8 cellular contexts compared by ENCODE assay signal in the genomic region with DNA sequence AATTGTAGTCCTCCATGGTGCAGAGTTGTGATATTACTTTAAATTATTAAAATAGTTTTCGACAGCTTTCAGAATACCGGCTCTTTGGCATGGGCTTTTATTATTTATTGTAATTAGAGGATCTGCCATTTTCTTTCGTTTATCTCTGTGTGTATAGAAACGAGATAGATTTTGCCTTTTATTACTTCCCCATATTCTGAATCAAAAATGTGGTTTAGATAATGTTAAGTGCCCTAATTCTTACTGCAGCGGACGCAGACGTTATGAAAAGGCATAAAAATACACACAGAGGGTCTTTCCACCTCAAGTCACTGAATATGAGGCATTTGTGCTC. TPM values are rescaled to one million over a fixed set of nuclear protein-coding genes. Genes with fewer than 3 reads are reported as not detected.
DNase-seq lines count a peak whose midpoint lies in the region; ATAC-seq, FAIRE-seq and TF ChIP-seq lines count a peak whose summit lies in the region.

No MANE protein-coding gene starts in this region.

- TF ChIP-seq EP300 in K562 (IDR thresholded peaks at IDR 0.05; ENCODE audit: low read length), result no peak

- ATAC-seq in K562 (no peak), HG02678 (IDR thresholded peaks at IDR 0.05; ENCODE audit: unreplicated experiment) (no peak)

- no peak for TF ChIP-seq RAD21 in K562 (CRISPR knock-in tag; conservative IDR thresholded peaks at IDR 0.05 in 1 of 2, IDR thresholded peaks at IDR 0.05 in 1 of 2)

- TF ChIP-seq CTCF in K562 (IDR thresholded peaks at IDR 0.05 in 2 of 3, conservative IDR thresholded peaks at IDR 0.05 in 1 of 3; ENCODE audit: insufficient read depth in 2 of 3, low read depth in 1 of 3, low read length in 3 of 3), result no peak

- in situ Hi-C loops in K562 (cut with MboI), result no loop called here

- no peak for DNase-seq in activated naive CD4-positive, alpha-beta T cell treated with Interleukin-2 at 50 U/mL for 16 hours
- DNase-seq in K562 (ENCODE audit: extremely low read depth in 1 of 4, low spot score in 3 of 4) (no peak), DMS153 (lab: John Stamatoyannopoulos, UW) (no peak), SK-N-DZ (ENCODE audit: low spot score) (no peak)

- no TSS peak for BruUV-seq in K562 (replicated peaks; lab: Mats Ljungman, UMichigan)

- peaks cover 42% of the 10 kb centered on the region for H3K4me1 Mint-ChIP-seq in activated naive CD4-positive, alpha-beta T cell treated with anti-CD3 and anti-CD28 coated beads, Interleukin-2, amount 50 U/mL, for 24 hours

- peak overlapping the region; percentile 96 for H3K27ac Mint-ChIP-seq in activated naive CD4-positive, alpha-beta T cell treated with anti-CD3 and anti-CD28 coated beads, Interleukin-2, amount 50 U/mL, for 24 hours

- no peak for TF ChIP-seq POLR2A in K562 (conservative IDR thresholded peaks at IDR 0.05)

- no peaks in the 10 kb centered on the region for H3K9me3 ChIP-seq in K562 (replicated peaks; ENCODE audit: control insufficient read depth, insufficient read depth, low read depth, low read length)
- H3K9me3 ChIP-seq in mesodermal cell (ENCODE audit: control insufficient read depth, low read length), result no peaks in the 10 kb centered on the region

- no peaks in the 10 kb centered on the region for H4K20me1 ChIP-seq in K562 (replicated peaks; ENCODE audit: control insufficient read depth, insufficient read depth, low read length)

- H3K27me3 Mint-ChIP-seq in activated naive CD4-positive, alpha-beta T cell treated with anti-CD3 and anti-CD28 coated beads, Interleukin-2, amount 50 U/mL, for 24 hours, result no peaks in the 10 kb centered on the region

- H3K9me1 ChIP-seq in K562 (ENCODE audit: control insufficient read depth, insufficient read depth, low read length), result no peaks in the 10 kb centered on the region

- no peaks in the 10 kb centered on the region for H3K79me2 ChIP-seq in K562 (ENCODE audit: control insufficient read depth, insufficient read depth, low read length)

- H3K4me3 ChIP-seq in K562, result peak overlapping the region; percentile 51
- peak overlapping the region; percentile 71 for H3K4me3 ChIP-seq in mesodermal cell (ENCODE audit: extremely low read depth, insufficient read depth, low read length, poor library complexity, severe bottlenecking)
- H3K4me3 ChIP-seq in urinary bladder (ENCODE audit: low read depth, low read length), result peak overlapping the region; percentile 89

- H3K27ac ChIP-seq in K562 (ENCODE audit: extremely low read depth, low read depth, low read length), result peak overlapping the region; percentile 67; the same call in 2 of the 3 replicates
- H3K27ac ChIP-seq in mesodermal cell (ENCODE audit: low read depth, low read length, severe bottlenecking), result no peak overlapping the region
- H3K27ac ChIP-seq in urinary bladder (ENCODE audit: low read depth), result peak overlapping the region; percentile 80

- peak overlapping the region; percentile 99 for H2AFZ ChIP-seq in K562 (ENCODE audit: low read depth, low read length)

- WGBS in K562 (ENCODE audit: insufficient coverage, low coverage, missing lambda C conversion rate), result 13% methylated on average over 7 of the region's 7 CpGs
- 27% methylated on average over 2 of the region's 7 CpGs; no CpG with 5 or more reads in 1 of the 2 experiments for WGBS in mesodermal cell (ENCODE audit: insufficient coverage in 2 of 2), 2 experiments
- WGBS in urinary bladder, result 10% methylated on average over 7 of the region's 7 CpGs

- CTCF ChIA-PET in K562 (lab: Yijun Ruan, JAX; ENCODE audit: low intra/inter-chr PET ratio), result no interaction called here

- H3K4me2 ChIP-seq in K562 (ENCODE audit: insufficient read depth, low read length), result peak overlapping the region; percentile 86

- FAIRE-seq in K562 (lab: Jason Lieb, UNC), result no peak

- peak overlapping the region; percentile 91 for H3K4me3 Mint-ChIP-seq in activated naive CD4-positive, alpha-beta T cell treated with anti-CD3 and anti-CD28 coated beads, Interleukin-2, amount 50 U/mL, for 24 hours

- no peaks in the 10 kb centered on the region for H3K9me3 Mint-ChIP-seq in activated naive CD4-positive, alpha-beta T cell treated with anti-CD3 and anti-CD28 coated beads, Interleukin-2, amount 50 U/mL, for 24 hours

- peak overlapping the region in 1 of 2 experiments; percentile 49; a peak in 2 of 4 replicates for H3K9ac ChIP-seq in K562 (ENCODE audit: insufficient read depth in 1 of 2, low read depth in 2 of 2, low read length in 2 of 2)

- POLR2A ChIA-PET in K562 (lab: Yijun Ruan, JAX), result no interaction called here

- H3K27me3 ChIP-seq in K562 (ENCODE audit: control insufficient read depth in 2 of 2, insufficient read depth in 2 of 2, low read length in 2 of 2), result no peaks in the 10 kb centered on the region

- no peaks in the 10 kb centered on the region for H3K36me3 ChIP-seq in K562 (ENCODE audit: control insufficient read depth, insufficient read depth, low read length)
- no peaks in the 10 kb centered on the region for H3K36me3 ChIP-seq in mesodermal cell (ENCODE audit: control insufficient read depth, insufficient read depth, low read length)
- H3K36me3 ChIP-seq in urinary bladder (ENCODE audit: insufficient read depth), result no peaks in the 10 kb centered on the region

- intact Hi-C loops in K562 (cut with micrococcal nuclease), result loop anchor here (5.0 kb wide), 1 partner anchor 147 kb away; no protein-coding TSS in a partner anchor

- H3K36me3 Mint-ChIP-seq in activated naive CD4-positive, alpha-beta T cell treated with anti-CD3 and anti-CD28 coated beads, Interleukin-2, amount 50 U/mL, for 24 hours, result peaks cover 3% of the 10 kb centered on the region

- peaks cover 12 to 24% of the 10 kb centered on the region in 2 experiments for H3K4me1 ChIP-seq in K562 (replicated peaks in 1 of 2; ENCODE audit: control insufficient read depth in 2 of 2, insufficient read depth in 2 of 2, low read length in 2 of 2)
- peaks cover 27% of the 10 kb centered on the region for H3K4me1 ChIP-seq in mesodermal cell (ENCODE audit: control insufficient read depth, insufficient read depth, low read length, poor library complexity, severe bottlenecking)
- no peaks in the 10 kb centered on the region for H3K4me1 ChIP-seq in urinary bladder (ENCODE audit: insufficient read depth)

TF ChIP-seq in K562, 482 proteins besides CTCF, POLR2A, EP300 and RAD21 (continues in another document):
- TF ChIP-seq SRF (CRISPR knock-in tag; IDR thresholded peaks at IDR 0.05) (no peak), BRF1 (IDR thresholded peaks at IDR 0.05; ENCODE audit: borderline replicate concordance, extremely low read depth, insufficient read length) (no peak), ZNF263 (CRISPR knock-in tag; IDR thresholded peaks at IDR 0.05; ENCODE audit: borderline replicate concordance) (no peak), TAF1 (IDR thresholded peaks at IDR 0.05; ENCODE audit: control insufficient read depth, extremely low read depth, insufficient read depth, low read length, severe bottlenecking) (no peak)
- TF ChIP-seq, protein P1, sequence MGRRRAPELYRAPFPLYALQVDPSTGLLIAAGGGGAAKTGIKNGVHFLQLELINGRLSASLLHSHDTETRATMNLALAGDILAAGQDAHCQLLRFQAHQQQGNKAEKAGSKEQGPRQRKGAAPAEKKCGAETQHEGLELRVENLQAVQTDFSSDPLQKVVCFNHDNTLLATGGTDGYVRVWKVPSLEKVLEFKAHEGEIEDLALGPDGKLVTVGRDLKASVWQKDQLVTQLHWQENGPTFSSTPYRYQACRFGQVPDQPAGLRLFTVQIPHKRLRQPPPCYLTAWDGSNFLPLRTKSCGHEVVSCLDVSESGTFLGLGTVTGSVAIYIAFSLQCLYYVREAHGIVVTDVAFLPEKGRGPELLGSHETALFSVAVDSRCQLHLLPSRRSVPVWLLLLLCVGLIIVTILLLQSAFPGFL (CRISPR knock-in tag; IDR thresholded peaks at IDR 0.05), result no peak

RNA-seq across cellular contexts. Expression of a gene that starts 1.9 kb away (rescaled TPM):
- total RNA-seq in K562 (2011; cell fraction: chromatin; rRNA removed; ENCODE audit: low replicate concordance), result 12.6 and 16.5 TPM in 2 replicates
- 6.3 and 6.4 TPM in 2 replicates for total RNA-seq in K562 (2011; cell fraction: nucleolus; rRNA removed)
- 7.4 and 9.8 TPM in 2 replicates for total RNA-seq in K562 (2011; cell fraction: nucleoplasm; rRNA removed)
- total RNA-seq in K562 (2014; rRNA removed) (1.4 and 2.1 TPM in 2 replicates), K562 (2014; rRNA removed; fragmentation: Illumina TruSeq; extraction: Trizol) (0.80 and 1.3 TPM in 2 replicates), K562 (2015; rRNA removed; fragmentation: Illumina TruSeq; extraction: Trizol) (0.80 and 0.90 TPM in 2 replicates), K562 (2021) (1.2 and 1.6 TPM in 2 replicates), urinary bladder (52.5 TPM)
- polyA plus RNA-seq in K562 (2011; rRNA removed) (0.57 and 1.5 TPM in 2 replicates), K562 (2014; fragmentation: Illumina TruSeq; extraction: Trizol) (0.64 and 0.73 TPM in 2 replicates), K562 (2014; fragmentation: Nextera tagmentation; extraction: Ambion mirVana) (1 to 10 TPM in 1 of 2 experiments, under 1 TPM in 1; 0.62 to 1.3 TPM), K562 (2014; rRNA removed) (0.48 and 0.58 TPM in 2 replicates), urinary bladder (23.5 TPM)
- 0.43 and 1.3 TPM in 2 replicates for polyA plus RNA-seq in K562 (2011; cell fraction: cytosol; rRNA removed)
- 1.2 and 3.5 TPM in 2 replicates for polyA plus RNA-seq in K562 (2011; cell fraction: nucleus; rRNA removed)
- polyA plus RNA-seq in K562 (2012), result 0.61 and 0.71 TPM in 2 replicates
- polyA minus RNA-seq in K562 (2011; rRNA and poly(A)+ RNA removed), result 4.2 and 11.6 TPM in 2 replicates
- polyA minus RNA-seq in K562 (2011; cell fraction: cytosol; rRNA and poly(A)+ RNA removed), result 2.6 and 3.0 TPM in 2 replicates
- 7.7 and 12.4 TPM in 2 replicates for polyA minus RNA-seq in K562 (2011; cell fraction: nucleus; rRNA and poly(A)+ RNA removed)
- 15.7 TPM for polyA plus RNA-seq in mesodermal cell (2013, experiment 1 of 2)
- 13.2 TPM for polyA plus RNA-seq in mesodermal cell (2013, experiment 2 of 2)
- 0.42 and 0.48 TPM in 2 replicates for polyA plus RNA-seq in SK-N-DZ (2014; cell fraction: cytosol; rRNA removed)
- 0.17 and 0.44 TPM in 2 replicates for polyA plus RNA-seq in SK-N-DZ (2014; cell fraction: nucleus; rRNA removed)
